ENCODE assay signal across 1 cellular context in the genomic region with DNA sequence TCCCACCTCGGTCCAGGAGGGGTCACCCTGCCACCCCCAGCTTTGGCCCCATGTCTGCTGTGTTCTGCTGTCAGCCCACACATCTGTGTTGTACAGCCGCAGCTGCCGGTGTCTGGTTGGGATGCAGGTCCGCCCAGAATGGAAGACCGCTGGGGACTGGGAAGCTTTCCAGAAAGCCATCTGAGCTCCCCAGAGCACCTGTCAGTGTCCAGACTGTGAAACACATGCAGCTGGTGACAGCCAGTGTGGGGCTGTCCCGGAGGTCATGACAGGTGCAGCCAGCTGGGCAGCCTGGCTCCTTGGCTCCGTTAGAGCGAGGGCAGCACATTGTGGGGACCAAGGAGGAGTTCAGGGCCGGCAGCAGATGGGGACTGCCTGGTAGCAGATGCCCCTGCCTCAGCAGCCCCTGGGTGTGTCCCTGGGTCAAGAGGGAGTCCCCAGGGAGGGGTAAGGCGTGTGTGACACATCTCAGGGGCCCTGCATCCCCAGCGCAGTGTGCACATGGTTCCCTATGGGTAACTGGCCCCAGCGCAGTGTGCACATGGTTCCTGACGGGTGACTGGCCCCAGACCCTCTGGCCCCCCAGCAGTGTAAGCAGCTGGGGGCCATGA.
TF ChIP-seq lines count a peak whose summit lies in the region.

No MANE protein-coding gene starts in this region.

TF ChIP-seq in GM12878, 131 proteins besides CTCF, POLR2A, EP300 and RAD21:
- TF ChIP-seq TCF3 (IDR thresholded peaks at IDR 0.05; ENCODE audit: borderline replicate concordance, insufficient read depth, low read depth, low read length) (peak; percentile 65; the same call in 1 of the 2 replicates), TCF12 (IDR thresholded peaks at IDR 0.05; ENCODE audit: low read depth, low read length) (peak; percentile 59; the same call in 1 of the 2 replicates)
- TF ChIP-seq, protein P1, sequence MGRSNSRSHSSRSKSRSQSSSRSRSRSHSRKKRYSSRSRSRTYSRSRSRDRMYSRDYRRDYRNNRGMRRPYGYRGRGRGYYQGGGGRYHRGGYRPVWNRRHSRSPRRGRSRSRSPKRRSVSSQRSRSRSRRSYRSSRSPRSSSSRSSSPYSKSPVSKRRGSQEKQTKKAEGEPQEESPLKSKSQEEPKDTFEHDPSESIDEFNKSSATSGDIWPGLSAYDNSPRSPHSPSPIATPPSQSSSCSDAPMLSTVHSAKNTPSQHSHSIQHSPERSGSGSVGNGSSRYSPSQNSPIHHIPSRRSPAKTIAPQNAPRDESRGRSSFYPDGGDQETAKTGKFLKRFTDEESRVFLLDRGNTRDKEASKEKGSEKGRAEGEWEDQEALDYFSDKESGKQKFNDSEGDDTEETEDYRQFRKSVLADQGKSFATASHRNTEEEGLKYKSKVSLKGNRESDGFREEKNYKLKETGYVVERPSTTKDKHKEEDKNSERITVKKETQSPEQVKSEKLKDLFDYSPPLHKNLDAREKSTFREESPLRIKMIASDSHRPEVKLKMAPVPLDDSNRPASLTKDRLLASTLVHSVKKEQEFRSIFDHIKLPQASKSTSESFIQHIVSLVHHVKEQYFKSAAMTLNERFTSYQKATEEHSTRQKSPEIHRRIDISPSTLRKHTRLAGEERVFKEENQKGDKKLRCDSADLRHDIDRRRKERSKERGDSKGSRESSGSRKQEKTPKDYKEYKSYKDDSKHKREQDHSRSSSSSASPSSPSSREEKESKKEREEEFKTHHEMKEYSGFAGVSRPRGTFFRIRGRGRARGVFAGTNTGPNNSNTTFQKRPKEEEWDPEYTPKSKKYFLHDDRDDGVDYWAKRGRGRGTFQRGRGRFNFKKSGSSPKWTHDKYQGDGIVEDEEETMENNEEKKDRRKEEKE (IDR thresholded peaks at IDR 0.05): no peak
